1 cellular context compared by ENCODE assay signal in genomic region chr12:124567035-124567672, GRCh38.
TF ChIP-seq lines count a peak whose summit lies in the region.

Gene NCOR2, minus strand, starts transcription at chr12:124567612. Its CDS starts 72,361 bp downstream, at chr12:124495251.

TF ChIP-seq in GM23338, 12 proteins besides CTCF, POLR2A, EP300 and RAD21 (continued from another document):
- no peak for TF ChIP-seq ZNF462 (CRISPR knock-in tag; IDR thresholded peaks at IDR 0.05)
- TF ChIP-seq EZH2phosphoT487 (IDR thresholded peaks at IDR 0.05; ENCODE audit: unreplicated experiment): no peak
